In genomic region chr1:115098979-115099692, GRCh38 we compare ENCODE assay signal across 8 cellular contexts. TPM values are rescaled to one million over a fixed set of nuclear protein-coding genes. Genes with fewer than 3 reads are reported as not detected.
A peak's percentile ranks its signal among the peaks of the same experiment; 100 is the strongest.
DNase-seq lines count a peak whose midpoint lies in the region; ATAC-seq and TF ChIP-seq lines count a peak whose summit lies in the region.

No MANE protein-coding gene starts in this region.

- peaks cover 4% of the 10 kb centered on the region for H3K27me3 Mint-ChIP-seq in activated CD8-positive, alpha-beta T cell treated with anti-CD3 and anti-CD28 coated beads, Interleukin-2, amount 10 ng/mL, durations not matched to agents 7 days and 5 days (ENCODE audit: low read depth)

- H3K9me3 Mint-ChIP-seq in activated CD8-positive, alpha-beta T cell treated with anti-CD3 and anti-CD28 coated beads, Interleukin-2, amount 10 ng/mL, durations not matched to agents 7 days and 5 days (ENCODE audit: insufficient read depth): no peaks in the 10 kb centered on the region

- H3K4me3 ChIP-seq in ovary (peak overlapping the region; percentile 18), vagina (peak overlapping the region; percentile 37 to 38)

- H3K27ac Mint-ChIP-seq in activated CD8-positive, alpha-beta T cell treated with anti-CD3 and anti-CD28 coated beads, Interleukin-2, amount 10 ng/mL, durations not matched to agents 7 days and 5 days: peak overlapping the region; percentile 97

- H3K4me1 ChIP-seq in ovary (ENCODE audit: insufficient read depth) (no peaks in the 10 kb centered on the region), vagina (no peaks in the 10 kb centered on the region)

- H3K9me3 ChIP-seq in ovary: no peaks in the 10 kb centered on the region
- no peaks in the 10 kb centered on the region for H3K9me3 ChIP-seq in vagina

- WGBS in ovary, 3 donors: 37 to 42% (median 37%) methylated on average over 13 of the region's 13 CpGs

- H3K27ac ChIP-seq in epithelial cell of prostate (peak overlapping the region; percentile 27), ovary (no peak overlapping the region), vagina (peak overlapping the region; percentile 62)

- ATAC-seq in GM18520 (IDR thresholded peaks at IDR 0.05; ENCODE audit: unreplicated experiment) (peak; percentile 79), HG02884 (IDR thresholded peaks at IDR 0.05; ENCODE audit: unreplicated experiment) (peak; percentile 91)
- ATAC-seq in activated CD8-positive, alpha-beta T cell treated with anti-CD3 and anti-CD28 coated beads, Interleukin-2, amount 10 ng/mL, durations not matched to agents 7 days and 5 days: peak; percentile 89

- TF ChIP-seq POLR2A in ovary (IDR thresholded peaks at IDR 0.05) (no peak), vagina (IDR thresholded peaks at IDR 0.05) (no peak)

- DNase-seq in NCI-H2196 treated with DMSO at 0.1 percent for 48 hours (lab: John Stamatoyannopoulos, UW; ENCODE audit: unreplicated experiment) (peak; percentile 5), epithelial cell of prostate (ENCODE audit: low read depth, low spot score) (peak; percentile 61), ovary (peak in 1 of 5 donors; percentile 25), vagina (ENCODE audit: extremely low spot score in 2 of 2) (no peak), hippocampal formation (lab: John Stamatoyannopoulos, UW) (no peak)
- DNase-seq in activated CD8-positive, alpha-beta T cell treated with anti-CD3 and anti-CD28 coated beads, Interleukin-2, amount 10 ng/mL, durations not matched to agents 7 days and 5 days: peak; percentile 84

- no peaks in the 10 kb centered on the region for H3K36me3 Mint-ChIP-seq in activated CD8-positive, alpha-beta T cell treated with anti-CD3 and anti-CD28 coated beads, Interleukin-2, amount 10 ng/mL, durations not matched to agents 7 days and 5 days (ENCODE audit: low read depth)

- peak overlapping the region; percentile 82 for H3K4me3 Mint-ChIP-seq in activated CD8-positive, alpha-beta T cell treated with anti-CD3 and anti-CD28 coated beads, Interleukin-2, amount 10 ng/mL, durations not matched to agents 7 days and 5 days

- POLR2A ChIA-PET in activated CD8-positive, alpha-beta T cell treated with anti-CD3 and anti-CD28 coated beads, Interleukin-2, amount 10 ng/mL, durations not matched to agents 7 days and 5 days (lab: Charles Lee): interaction anchor here (0.7 to 1.8 kb wide), 7 partner anchors 9 to 318 kb away, joined by 3 to 9 read pairs (median 3); partner anchors contain the start of gene SIKE1

- H3K4me1 Mint-ChIP-seq in activated CD8-positive, alpha-beta T cell treated with anti-CD3 and anti-CD28 coated beads, Interleukin-2, amount 10 ng/mL, durations not matched to agents 7 days and 5 days (ENCODE audit: low read depth): peaks cover 27% of the 10 kb centered on the region

- intact Hi-C loops in ovary (cut with DNase I) (no loop called here), vagina (cut with DNase I) (no loop called here)

- TF ChIP-seq CTCF in ovary (IDR thresholded peaks at IDR 0.05) (no peak), vagina (IDR thresholded peaks at IDR 0.05) (no peak)

- H3K36me3 ChIP-seq in ovary (no peaks in the 10 kb centered on the region), vagina (no peaks in the 10 kb centered on the region)

- CTCF ChIA-PET in activated CD8-positive, alpha-beta T cell treated with anti-CD3 and anti-CD28 coated beads, Interleukin-2, amount 10 ng/mL, durations not matched to agents 7 days and 5 days (lab: Charles Lee): interaction anchor here (0.7 to 3.7 kb wide), 11 partner anchors 9 to 129 kb away, joined by 3 to 39 read pairs (median 4); no protein-coding TSS in a partner anchor

- TF ChIP-seq EP300 in ovary (IDR thresholded peaks at IDR 0.05): no peak

- H3K27me3 ChIP-seq in ovary (no peaks in the 10 kb centered on the region), vagina (no peaks in the 10 kb centered on the region)

RNA-seq across cellular contexts. Expression of gene TSPAN2, which starts 9.8 kb away (rescaled TPM):
- total RNA-seq in activated CD8-positive, alpha-beta T cell treated with anti-CD3 and anti-CD28 coated beads, Interleukin-2, amount 10 ng/mL, durations not matched to agents 7 days and 5 days: under 1 TPM; 0.31 to 0.84 TPM
- total RNA-seq in ovary (10 to 100 TPM in 2 of 7 donors, 1 to 10 TPM in 5; 1.7 to 21.4 (median 4.1) TPM), vagina (10.6 TPM)
- polyA plus RNA-seq in ovary: 10 to 100 TPM in 1 of 2 donors, 1 to 10 TPM in 1; 3.5 to 12.5 TPM

Comparison
In these comparisons a context has a peak if more than half of its experiments do, and no peak if none do; other contexts are left out.
1. DNase-seq: peak in NCI-H2196 treated with DMSO at 0.1 percent for 48 hours (single experiment), activated CD8-positive, alpha-beta T cell treated with anti-CD3 and anti-CD28 coated beads, Interleukin-2, amount 10 ng/mL, durations not matched to agents 7 days and 5 days (single experiment) and epithelial cell of prostate (single experiment); none in vagina (0 of 2) and hippocampal formation (0 of 2).
2. H3K27ac ChIP-seq: peak in epithelial cell of prostate (single experiment) and vagina (single experiment); none in ovary (0 of 2).
3. Peak in every context shown above with its lines, with median percentiles within 50 percentile points of each other: ATAC-seq.